Comparison of ENCODE assay signal across 22 cellular contexts in genomic region chr1:201825245-201825644, GRCh38. TPM values are rescaled to one million over a fixed set of nuclear protein-coding genes. Genes with fewer than 3 reads are reported as not detected.
A peak's percentile ranks its signal among the peaks of the same experiment; 100 is the strongest.
DNase-seq lines count a peak whose midpoint lies in the region; ATAC-seq, FAIRE-seq and TF ChIP-seq lines count a peak whose summit lies in the region.
"Had no signal": no experiment of that assay in that cellular context is flagged by ENCODE, and none has a peak within 500 bp of the region (broad histone marks: within the 10 kb centered on the region; RNA-seq: fewer than 3 reads in every experiment).

No MANE protein-coding gene starts in this region.

- no peak overlapping the region for H3K27ac Mint-ChIP-seq in neural progenitor cell
- H3K27ac Mint-ChIP-seq: CD4-positive, alpha-beta T cell; GM23338 had no signal

- no peak overlapping the region for H3K9ac ChIP-seq in GM23248
- no peak overlapping the region for H3K9ac ChIP-seq in K562 (ENCODE audit: insufficient read depth in 1 of 2, low read depth in 2 of 2, low read length in 2 of 2)
- H3K9ac ChIP-seq in endothelial cell of umbilical vein (replicated peaks; ENCODE audit: extremely low read depth, insufficient read depth, low read length), result no peak overlapping the region
- no peak overlapping the region for H3K9ac ChIP-seq in neural progenitor cell
- H3K9ac ChIP-seq: BLaER1 had no signal

- H3K9me3 ChIP-seq in GM23248 (ENCODE audit: low read depth) (no peaks in the 10 kb centered on the region), K562 (replicated peaks; ENCODE audit: control insufficient read depth, insufficient read depth, low read depth, low read length) (no peaks in the 10 kb centered on the region), endothelial cell of umbilical vein (replicated peaks; ENCODE audit: control insufficient read depth, insufficient read depth, low read length) (no peaks in the 10 kb centered on the region), neural progenitor cell (ENCODE audit: low read depth) (no peaks in the 10 kb centered on the region)
- H3K9me3 ChIP-seq: BLaER1 had no signal

- BruUV-seq in K562 (replicated peaks; lab: Mats Ljungman, UMichigan) (no TSS peak), endothelial cell of umbilical vein (replicated peaks; lab: Mats Ljungman, UMichigan) (no TSS peak)

- H3K27ac ChIP-seq in GM23248, result peak overlapping the region; percentile 26; the same call in 1 of the 2 replicates
- H3K27ac ChIP-seq in K562 (ENCODE audit: extremely low read depth, low read depth, low read length), result no peak overlapping the region
- no peak overlapping the region for H3K27ac ChIP-seq in endothelial cell of umbilical vein (ENCODE audit: insufficient read depth, low read depth, low read length)
- peak overlapping the region; percentile 27 for H3K27ac ChIP-seq in neural progenitor cell
- H3K27ac ChIP-seq: BLaER1 had no signal

- no peaks in the 10 kb centered on the region for H4K20me1 ChIP-seq in GM23248 (ENCODE audit: insufficient read depth)
- no peaks in the 10 kb centered on the region for H4K20me1 ChIP-seq in K562 (replicated peaks; ENCODE audit: control insufficient read depth, insufficient read depth, low read length)
- H4K20me1 ChIP-seq in endothelial cell of umbilical vein (replicated peaks; ENCODE audit: control insufficient read depth, extremely low read depth, insufficient read depth, low read length), result no peaks in the 10 kb centered on the region
- H4K20me1 ChIP-seq in neural progenitor cell (ENCODE audit: low read depth), result peaks cover 11% of the 10 kb centered on the region

- no peak overlapping the region for H3K4me2 ChIP-seq in GM23248 (ENCODE audit: unreplicated experiment)
- no peak overlapping the region for H3K4me2 ChIP-seq in K562 (ENCODE audit: insufficient read depth, low read length)
- H3K4me2 ChIP-seq in endothelial cell of umbilical vein (ENCODE audit: insufficient read depth, low read length), result no peak overlapping the region
- no peak overlapping the region for H3K4me2 ChIP-seq in neural progenitor cell
- H3K4me2 ChIP-seq: BLaER1, GM23338 had no signal

- peaks cover 90% of the 10 kb centered on the region for H3F3A ChIP-seq in GM23248 (ENCODE audit: insufficient read depth)
- peaks cover 69% of the 10 kb centered on the region for H3F3A ChIP-seq in neural progenitor cell (ENCODE audit: low read depth)

- ATAC-seq in K562 (no peak), GM18870 (IDR thresholded peaks at IDR 0.05; ENCODE audit: unreplicated experiment) (no peak), HG03521 (IDR thresholded peaks at IDR 0.05; ENCODE audit: unreplicated experiment) (no peak)
- ATAC-seq: GM23338, Panc1 had no signal

- no peak overlapping the region for H3K4me3 Mint-ChIP-seq in neural progenitor cell
- H3K4me3 Mint-ChIP-seq: GM23338 had no signal

- 26 to 27% methylated on average over 3 of the region's 3 CpGs for WGBS in GM23248 (ENCODE audit: low coverage in 1 of 2, low lambda C conversion rate in 2 of 2, missing lambda C conversion rate in 2 of 2), 2 experiments
- 19% methylated on average over 3 of the region's 3 CpGs for WGBS in K562 (ENCODE audit: insufficient coverage, low coverage, missing lambda C conversion rate)

- DNase-seq in GM23248 (no peak), K562 (ENCODE audit: extremely low read depth in 1 of 4, low spot score in 3 of 4) (no peak), endothelial cell of umbilical vein (ENCODE audit: low read depth, low spot score) (no peak), neural progenitor cell (ENCODE audit: low spot score) (no peak), DMS 273 treated with DMSO at 0.1 percent for 48 hours (lab: John Stamatoyannopoulos, UW) (no peak), NCI-H446 (lab: John Stamatoyannopoulos, UW) (no peak)
- DNase-seq: CD4-positive, alpha-beta T cell; COR-L47; DND-41; HCEC 1CT; KG1; NCI-H1105; NCI-H2029 treated with DMSO at 0.1 percent for 48 hours; NCI-H226; NCI-H524; NCI-H82 had no signal

- POLR2A ChIA-PET in K562 (lab: Yijun Ruan, JAX), result interaction anchor here (1.1 kb wide), 1 partner anchor 12 kb away, joined by 3 read pairs; no protein-coding TSS in a partner anchor
- POLR2A ChIA-PET in endothelial cell of umbilical vein (lab: Charles Lee), result no interaction called here

- intact Hi-C loops in K562 (cut with micrococcal nuclease) (loop anchor here (5.0 kb wide), 1 partner anchor 57 kb away; no protein-coding TSS in a partner anchor), endothelial cell of umbilical vein (cut with micrococcal nuclease) (no loop called here)

- H2AFZ ChIP-seq in GM23248, result no peak overlapping the region
- H2AFZ ChIP-seq in K562 (ENCODE audit: low read depth, low read length), result no peak overlapping the region
- H2AFZ ChIP-seq in endothelial cell of umbilical vein (ENCODE audit: low read depth, low read length), result no peak overlapping the region
- no peak overlapping the region for H2AFZ ChIP-seq in neural progenitor cell (replicated peaks)
- H2AFZ ChIP-seq: GM23338 had no signal

- TF ChIP-seq CTCF in K562 (IDR thresholded peaks at IDR 0.05 in 2 of 3, conservative IDR thresholded peaks at IDR 0.05 in 1 of 3; ENCODE audit: insufficient read depth in 2 of 3, low read depth in 1 of 3, low read length in 3 of 3) (no peak), endothelial cell of umbilical vein (IDR thresholded peaks at IDR 0.05; ENCODE audit: extremely low read depth in 1 of 2, insufficient read depth in 1 of 2, low read depth in 1 of 2, low read length in 2 of 2) (no peak), neural progenitor cell (IDR thresholded peaks at IDR 0.05) (no peak)

- no peak for TF ChIP-seq RAD21 in K562 (CRISPR knock-in tag; conservative IDR thresholded peaks at IDR 0.05 in 1 of 2, IDR thresholded peaks at IDR 0.05 in 1 of 2)

- TF ChIP-seq POLR2A in K562 (conservative IDR thresholded peaks at IDR 0.05) (no peak), endothelial cell of umbilical vein (IDR thresholded peaks at IDR 0.05; ENCODE audit: low read depth, low read length) (peak; percentile 10)

- no peaks in the 10 kb centered on the region for H3K9me2 ChIP-seq in GM23248 (ENCODE audit: insufficient read depth)

- peaks cover 54% of the 10 kb centered on the region for H3K79me2 ChIP-seq in GM23248 (ENCODE audit: insufficient read depth)
- peaks cover 20% of the 10 kb centered on the region for H3K79me2 ChIP-seq in K562 (ENCODE audit: control insufficient read depth, insufficient read depth, low read length)
- peaks cover 12% of the 10 kb centered on the region for H3K79me2 ChIP-seq in endothelial cell of umbilical vein (ENCODE audit: control insufficient read depth, insufficient read depth, low read length)
- H3K79me2 ChIP-seq in neural progenitor cell (ENCODE audit: low read depth), result peaks cover 13% of the 10 kb centered on the region

- FAIRE-seq in K562 (lab: Jason Lieb, UNC), result no peak
- no peak for FAIRE-seq in endothelial cell of umbilical vein (lab: Jason Lieb, UNC)
- FAIRE-seq: GM12891 had no signal

- peaks cover 43% of the 10 kb centered on the region for H3K36me3 ChIP-seq in GM23248 (ENCODE audit: low read depth)
- peaks cover 3% of the 10 kb centered on the region; the same call in 1 of the 3 replicates for H3K36me3 ChIP-seq in K562 (ENCODE audit: control insufficient read depth, insufficient read depth, low read length)
- H3K36me3 ChIP-seq in endothelial cell of umbilical vein (ENCODE audit: control insufficient read depth in 2 of 2, extremely low read depth in 1 of 2, insufficient read depth in 2 of 2, low read length in 2 of 2), result peaks cover 6 to 17% of the 10 kb centered on the region in 2 experiments
- no peaks in the 10 kb centered on the region for H3K36me3 ChIP-seq in neural progenitor cell

- H3K27me3 ChIP-seq in GM23248 (replicated peaks; ENCODE audit: insufficient read depth) (no peaks in the 10 kb centered on the region), K562 (ENCODE audit: control insufficient read depth in 2 of 2, insufficient read depth in 2 of 2, low read length in 2 of 2) (no peaks in the 10 kb centered on the region), endothelial cell of umbilical vein (ENCODE audit: control insufficient read depth in 2 of 2, insufficient read depth in 2 of 2, low read length in 2 of 2) (no peaks in the 10 kb centered on the region), neural progenitor cell (no peaks in the 10 kb centered on the region)
- H3K27me3 ChIP-seq: BLaER1 had no signal

- CTCF ChIA-PET in K562 (lab: Yijun Ruan, JAX; ENCODE audit: low intra/inter-chr PET ratio) (no interaction called here), endothelial cell of umbilical vein (lab: Charles Lee) (no interaction called here)

- no peak for TF ChIP-seq EP300 in K562 (IDR thresholded peaks at IDR 0.05; ENCODE audit: low read length)

- H3K9me1 ChIP-seq in K562 (ENCODE audit: control insufficient read depth, insufficient read depth, low read length) (no peaks in the 10 kb centered on the region), endothelial cell of umbilical vein (replicated peaks; ENCODE audit: control insufficient read depth, extremely low read depth, insufficient read depth, low read length) (no peaks in the 10 kb centered on the region)

- H3K36me3 Mint-ChIP-seq in neural progenitor cell, result peaks cover 34% of the 10 kb centered on the region

- H3K4me3 ChIP-seq in GM23248, result no peak overlapping the region
- no peak overlapping the region for H3K4me3 ChIP-seq in K562
- H3K4me3 ChIP-seq in endothelial cell of umbilical vein (replicated peaks in 1 of 3; ENCODE audit: insufficient read depth in 1 of 3, low read depth in 1 of 3, low read length in 3 of 3), result no peak overlapping the region
- no peak overlapping the region for H3K4me3 ChIP-seq in neural progenitor cell
- H3K4me3 ChIP-seq: BLaER1, GM23338 had no signal

- no peaks in the 10 kb centered on the region for H3K9me3 Mint-ChIP-seq in neural progenitor cell
- H3K9me3 Mint-ChIP-seq: CD4-positive, alpha-beta T cell; GM23338 had no signal

- peaks cover 26% of the 10 kb centered on the region for H3K4me1 Mint-ChIP-seq in neural progenitor cell

- peaks cover 3% of the 10 kb centered on the region for H3K27me3 Mint-ChIP-seq in neural progenitor cell (ENCODE audit: insufficient read depth, low read depth)
- H3K27me3 Mint-ChIP-seq: CD4-positive, alpha-beta T cell had no signal

- dilution Hi-C loops in endothelial cell of umbilical vein (cut with MboI; ENCODE audit: extremely low pct_ligation_motif_present, low sequenced_read_pairs), result no loop called here

- peaks cover 24% of the 10 kb centered on the region for H3K4me1 ChIP-seq in GM23248 (ENCODE audit: insufficient read depth)
- H3K4me1 ChIP-seq in K562 (replicated peaks in 1 of 2; ENCODE audit: control insufficient read depth in 2 of 2, insufficient read depth in 2 of 2, low read length in 2 of 2), result peaks cover 7 to 18% of the 10 kb centered on the region in 2 experiments
- H3K4me1 ChIP-seq in endothelial cell of umbilical vein (ENCODE audit: control insufficient read depth, extremely low read depth, insufficient read depth, low read length), result peaks cover 2% of the 10 kb centered on the region
- H3K4me1 ChIP-seq in neural progenitor cell, result peaks cover 21% of the 10 kb centered on the region

- in situ Hi-C loops in GM23248 (cut with MboI) (no loop called here), K562 (cut with MboI) (no loop called here)

RNA-seq across cellular contexts. Expression of gene IPO9, which starts 3.7 kb away (rescaled TPM):
- 17.6 and 18.3 TPM in 2 replicates for total RNA-seq in GM23248 (2014; rRNA removed; shearing (Covaris generic))
- 52.4 and 53.8 TPM in 2 replicates for polyA plus RNA-seq in GM23248 (2016; fragmentation: Nextera tagmentation; extraction: Ambion mirVana)
- 97.9 and 100 TPM in 2 replicates for total RNA-seq in K562 (2011; cell fraction: chromatin; rRNA removed; ENCODE audit: low replicate concordance)
- 46.0 and 50.0 TPM in 2 replicates for total RNA-seq in K562 (2011; cell fraction: nucleolus; rRNA removed)
- total RNA-seq in K562 (2011; cell fraction: nucleoplasm; rRNA removed), result 63.2 and 72.2 TPM in 2 replicates
- total RNA-seq in K562 (2014; rRNA removed), result 37.2 and 38.8 TPM in 2 replicates
- total RNA-seq in K562 (2014; rRNA removed; fragmentation: Illumina TruSeq; extraction: Trizol), result 27.9 and 33.2 TPM in 2 replicates
- 35.8 and 36.4 TPM in 2 replicates for total RNA-seq in K562 (2015; rRNA removed; fragmentation: Illumina TruSeq; extraction: Trizol)
- total RNA-seq in K562 (2021), result 75.0 and 82.2 TPM in 2 replicates
- polyA plus RNA-seq in K562 (2011; rRNA removed), result 61.7 and 78.6 TPM in 2 replicates
- polyA plus RNA-seq in K562 (2011; cell fraction: cytosol; rRNA removed), result 42.7 and 44.2 TPM in 2 replicates
- 109 and 150 TPM in 2 replicates for polyA plus RNA-seq in K562 (2011; cell fraction: nucleus; rRNA removed)
- 41.1 and 44.6 TPM in 2 replicates for polyA plus RNA-seq in K562 (2012)
- polyA plus RNA-seq in K562 (2014; fragmentation: Illumina TruSeq; extraction: Trizol), result 47.9 and 59.2 TPM in 2 replicates
- 10 to 100 TPM; 28.1 to 49.6 TPM for polyA plus RNA-seq in K562 (2014; fragmentation: Nextera tagmentation; extraction: Ambion mirVana)
- polyA plus RNA-seq in K562 (2014; rRNA removed), result 43.9 and 48.3 TPM in 2 replicates
- polyA minus RNA-seq in K562 (2011; rRNA and poly(A)+ RNA removed), result 56.5 and 76.0 TPM in 2 replicates
- 28.3 and 31.7 TPM in 2 replicates for polyA minus RNA-seq in K562 (2011; cell fraction: cytosol; rRNA and poly(A)+ RNA removed)
- 32.9 and 42.8 TPM in 2 replicates for polyA minus RNA-seq in K562 (2011; cell fraction: nucleus; rRNA and poly(A)+ RNA removed)
- total RNA-seq in endothelial cell of umbilical vein, result 104 and 114 TPM in 2 replicates
- polyA plus RNA-seq in endothelial cell of umbilical vein, result 53.4 and 74.6 TPM in 2 replicates
- 45.5 and 50.1 TPM in 2 replicates for polyA plus RNA-seq in endothelial cell of umbilical vein (2011; cell fraction: cytosol; rRNA removed)
- 107 and 131 TPM in 2 replicates for polyA plus RNA-seq in endothelial cell of umbilical vein (2011; cell fraction: nucleus; rRNA removed)
- polyA plus RNA-seq in endothelial cell of umbilical vein (2012), result 44.5 and 54.7 TPM in 2 replicates
- polyA minus RNA-seq in endothelial cell of umbilical vein, result 110 and 137 TPM in 2 replicates
- polyA minus RNA-seq in endothelial cell of umbilical vein (2011; cell fraction: cytosol; rRNA and poly(A)+ RNA removed), result 61.2 TPM
- 56.8 and 85.5 TPM in 2 replicates for polyA minus RNA-seq in endothelial cell of umbilical vein (2011; cell fraction: nucleus; rRNA and poly(A)+ RNA removed)
- total RNA-seq in neural progenitor cell (ENCODE audit: low replicate concordance), result 63.2 and 71.2 TPM in 2 replicates

Comparison
In these comparisons a context has a peak if more than half of its experiments do, and no peak if none do; other contexts are left out.
1. H3K27ac ChIP-seq: peak in GM23248 (single experiment) and neural progenitor cell (single experiment); none in K562 (single experiment) and endothelial cell of umbilical vein (single experiment).